ENCODE assay signal across 21 cellular contexts in genomic region chr9:109299901-109300300, GRCh38. TPM values are rescaled to one million over a fixed set of nuclear protein-coding genes. Genes with fewer than 3 reads are reported as not detected.
A peak's percentile ranks its signal among the peaks of the same experiment; 100 is the strongest.
DNase-seq lines count a peak whose midpoint lies in the region; ATAC-seq and TF ChIP-seq lines count a peak whose summit lies in the region.
"Had no signal": no experiment of that assay in that cellular context is flagged by ENCODE, and none has a peak within 500 bp of the region (broad histone marks: within the 10 kb centered on the region; RNA-seq: fewer than 3 reads in every experiment).

No MANE protein-coding gene starts in this region.

- H3K4me2 ChIP-seq in GM23338: no peak overlapping the region
- H3K4me2 ChIP-seq: A549; BLaER1 treated with 17β-estradiol and CSF1 and Interleukin-3, amounts not matched to agents 10 nM and 100 nM had no signal

- H3K9ac ChIP-seq in mucosa of rectum (ENCODE audit: low read depth in 1 of 2, low read length in 2 of 2): no peak overlapping the region
- H3K9ac ChIP-seq: BLaER1 treated with 17β-estradiol and CSF1 and Interleukin-3, amounts not matched to agents 10 nM and 100 nM had no signal

- no peaks in the 10 kb centered on the region for H3K27me3 ChIP-seq in GM23338 (ENCODE audit: insufficient read depth)
- peaks cover 0 to 2% of the 10 kb centered on the region in 2 donors for H3K27me3 ChIP-seq in mucosa of rectum (ENCODE audit: control insufficient read depth in 2 of 2, insufficient read depth in 2 of 2, low read length in 2 of 2)
- H3K27me3 ChIP-seq: BE2C; BLaER1 treated with 17β-estradiol and CSF1 and Interleukin-3, amounts not matched to agents 10 nM and 100 nM had no signal

- no peaks in the 10 kb centered on the region for H3K9me2 ChIP-seq in GM23338 (ENCODE audit: insufficient read depth)

- ATAC-seq in GM23338: no peak
- ATAC-seq in GM19395 (IDR thresholded peaks at IDR 0.05; ENCODE audit: unreplicated experiment): no peak
- ATAC-seq in natural killer cell treated with Interleukin-12 subunit alpha and Interleukin-12 subunit beta and Interleukin-15 and Interleukin-18, amount 100 ng/mL, for 72 hours: no peak
- ATAC-seq: A549 had no signal

- H3K4me1 Mint-ChIP-seq in GM23338: peaks cover 20% of the 10 kb centered on the region; the same call in 2 of the 3 replicates
- H3K4me1 Mint-ChIP-seq in natural killer cell treated with Interleukin-12 subunit alpha and Interleukin-12 subunit beta and Interleukin-15 and Interleukin-18, amount 100 ng/mL, for 72 hours (ENCODE audit: low read depth in 2 of 2): no peaks in the 10 kb centered on the region

- peak overlapping the region; percentile 33; the same call in 1 of the 2 replicates for H3K27ac Mint-ChIP-seq in GM23338
- no peak overlapping the region for H3K27ac Mint-ChIP-seq in natural killer cell treated with Interleukin-12 subunit alpha and Interleukin-12 subunit beta and Interleukin-15 and Interleukin-18, amount 100 ng/mL, for 72 hours
- H3K27ac Mint-ChIP-seq: CD4-positive, alpha-beta memory T cell; HFFc6 had no signal

- no peaks in the 10 kb centered on the region for H3K9me3 Mint-ChIP-seq in GM23338
- peaks cover 2% of the 10 kb centered on the region for H3K9me3 Mint-ChIP-seq in natural killer cell treated with Interleukin-12 subunit alpha and Interleukin-12 subunit beta and Interleukin-15 and Interleukin-18, amount 100 ng/mL, for 72 hours
- H3K9me3 Mint-ChIP-seq: CD4-positive, alpha-beta memory T cell; HFFc6 had no signal

- H3K36me3 ChIP-seq in GM23338 (ENCODE audit: insufficient read depth) (no peaks in the 10 kb centered on the region), mucosa of rectum (ENCODE audit: control insufficient read depth in 2 of 2, insufficient read depth in 2 of 2, low read length in 2 of 2) (no peaks in the 10 kb centered on the region)
- H3K36me3 ChIP-seq: BE2C; BLaER1 treated with 17β-estradiol and CSF1 and Interleukin-3, amounts not matched to agents 10 nM and 100 nM had no signal

- H3K4me1 ChIP-seq in GM23338 (ENCODE audit: insufficient read depth) (no peaks in the 10 kb centered on the region), mucosa of rectum (ENCODE audit: control insufficient read depth in 2 of 2, insufficient read depth in 2 of 2, low read length in 2 of 2) (peaks cover 20 to 45% of the 10 kb centered on the region in 2 donors)
- H3K4me1 ChIP-seq: BE2C, HAP-1 had no signal

- H3K27ac ChIP-seq in GM23338 (ENCODE audit: low read depth): no peak overlapping the region
- peak overlapping the region; percentile 88 for H3K27ac ChIP-seq in VCaP
- peak overlapping the region; percentile 56 to 67 for H3K27ac ChIP-seq in mucosa of rectum (ENCODE audit: low read depth in 2 of 2, low read length in 2 of 2)
- H3K27ac ChIP-seq: A549; BLaER1 treated with 17β-estradiol and CSF1 and Interleukin-3, amounts not matched to agents 10 nM and 100 nM had no signal

- no peak for DNase-seq in GM23338 (ENCODE audit: low spot score)
- DNase-seq in NCI-H2081 treated with DMSO at 0.1 percent for 48 hours (lab: John Stamatoyannopoulos, UW): no peak
- no peak for DNase-seq in stimulated activated naive CD4-positive, alpha-beta T cell (lab: John Stamatoyannopoulos, UW)
- DNase-seq in natural killer cell treated with Interleukin-12 subunit alpha and Interleukin-12 subunit beta and Interleukin-15 and Interleukin-18, amount 100 ng/mL, for 72 hours (ENCODE audit: low spot score): no peak
- DNase-seq: 8988T; ACHN; AML-193; BE2C; Calu3; CD4-positive, alpha-beta memory T cell; COR-L47; DMS53; DMS79 treated with DMSO at 0.1 percent for 48 hours; GF-D8; HFFc6 had no signal

- peaks cover 59% of the 10 kb centered on the region for H4K20me1 ChIP-seq in GM23338 (replicated peaks; ENCODE audit: insufficient read depth)
- H4K20me1 ChIP-seq: BLaER1 treated with 17β-estradiol and CSF1 and Interleukin-3, amounts not matched to agents 10 nM and 100 nM had no signal

- no peak overlapping the region for H3K4me3 Mint-ChIP-seq in GM23338
- no peak overlapping the region for H3K4me3 Mint-ChIP-seq in natural killer cell treated with Interleukin-12 subunit alpha and Interleukin-12 subunit beta and Interleukin-15 and Interleukin-18, amount 100 ng/mL, for 72 hours
- H3K4me3 Mint-ChIP-seq: CD4-positive, alpha-beta memory T cell; HFFc6 had no signal

- H3F3A ChIP-seq in GM23338 (replicated peaks; ENCODE audit: low read depth): no peaks in the 10 kb centered on the region

- H3K36me3 Mint-ChIP-seq in GM23338 (ENCODE audit: low read depth): no peaks in the 10 kb centered on the region; the same call in 2 of the 3 replicates
- no peaks in the 10 kb centered on the region for H3K36me3 Mint-ChIP-seq in natural killer cell treated with Interleukin-12 subunit alpha and Interleukin-12 subunit beta and Interleukin-15 and Interleukin-18, amount 100 ng/mL, for 72 hours
- H3K36me3 Mint-ChIP-seq: CD4-positive, alpha-beta memory T cell had no signal

- H3K4me3 ChIP-seq in GM23338 (no peak overlapping the region), mucosa of rectum (ENCODE audit: low read length in 2 of 2) (no peak overlapping the region)
- H3K4me3 ChIP-seq: A549; BLaER1 treated with 17β-estradiol and CSF1 and Interleukin-3, amounts not matched to agents 10 nM and 100 nM; HAP-1 had no signal

- no peaks in the 10 kb centered on the region for H3K9me3 ChIP-seq in mucosa of rectum (ENCODE audit: control insufficient read depth in 2 of 2, low read length in 2 of 2)
- H3K9me3 ChIP-seq: A549; BE2C; BLaER1 treated with 17β-estradiol and CSF1 and Interleukin-3, amounts not matched to agents 10 nM and 100 nM; HAP-1 had no signal

- TF ChIP-seq CTCF in GM23338 (conservative IDR thresholded peaks at IDR 0.05; ENCODE audit: low read depth in 2 of 2) (no peak), VCaP (conservative IDR thresholded peaks at IDR 0.05) (no peak)

- H3K27me3 Mint-ChIP-seq in GM23338 (ENCODE audit: insufficient read depth, low read depth, poor library complexity): peaks cover 3% of the 10 kb centered on the region
- peaks cover 21 to 48% of the 10 kb centered on the region in 2 donors for H3K27me3 Mint-ChIP-seq in natural killer cell treated with Interleukin-12 subunit alpha and Interleukin-12 subunit beta and Interleukin-15 and Interleukin-18, amount 100 ng/mL, for 72 hours

- H3K79me2 ChIP-seq in GM23338 (replicated peaks; ENCODE audit: insufficient read depth): peaks cover 97% of the 10 kb centered on the region

- H2AFZ ChIP-seq in GM23338: no peak overlapping the region

TF ChIP-seq in GM23338, 12 proteins besides CTCF, POLR2A, EP300 and RAD21 (continues in another document):
- no peak for TF ChIP-seq EZH2phosphoT487 (IDR thresholded peaks at IDR 0.05; ENCODE audit: unreplicated experiment)
- TF ChIP-seq POLR2AphosphoS5 (IDR thresholded peaks at IDR 0.05; ENCODE audit: low read depth): no peak
- TF ChIP-seq ZNF114 (CRISPR knock-in tag; IDR thresholded peaks at IDR 0.05): no peak
- no peak for TF ChIP-seq EZH2 (IDR thresholded peaks at IDR 0.05; ENCODE audit: low read depth, unreplicated experiment)
- TF ChIP-seq REST (IDR thresholded peaks at IDR 0.05; ENCODE audit: unreplicated experiment): no peak

RNA-seq across cellular contexts. Expression of gene EPB41L4B, which starts 21.0 kb away (rescaled TPM):
- total RNA-seq in GM23338 (2014; rRNA removed; shearing (Covaris generic)): 32.2 and 34.4 TPM in 2 replicates
- 10.9 and 11.0 TPM in 2 replicates for polyA plus RNA-seq in GM23338 (2016; fragmentation: Nextera tagmentation; extraction: Ambion mirVana)
- under 1 TPM in 1 of 2 donors, not detected in 1; 0.14 TPM for total RNA-seq in natural killer cell treated with Interleukin-12 subunit alpha and Interleukin-12 subunit beta and Interleukin-15 and Interleukin-18, amount 100 ng/mL, for 72 hours
- total RNA-seq: CD4-positive, alpha-beta memory T cell had no signal
- polyA plus RNA-seq: CD4-positive, alpha-beta memory T cell had no signal

Comparison
In these comparisons a context has a peak if more than half of its experiments do, and no peak if none do; other contexts are left out.
1. RNA of gene EPB41L4B, which starts 21.0 kb away (total RNA-seq): 32.2 to 34.4 TPM in GM23338; 0.14 TPM in natural killer cell treated with Interleukin-12 subunit alpha and Interleukin-12 subunit beta and Interleukin-15 and Interleukin-18, amount 100 ng/mL, for 72 hours; every median in the first group is over 10 times any median in the second.